ENCODE assay signal across 27 cellular contexts in the genomic region with DNA sequence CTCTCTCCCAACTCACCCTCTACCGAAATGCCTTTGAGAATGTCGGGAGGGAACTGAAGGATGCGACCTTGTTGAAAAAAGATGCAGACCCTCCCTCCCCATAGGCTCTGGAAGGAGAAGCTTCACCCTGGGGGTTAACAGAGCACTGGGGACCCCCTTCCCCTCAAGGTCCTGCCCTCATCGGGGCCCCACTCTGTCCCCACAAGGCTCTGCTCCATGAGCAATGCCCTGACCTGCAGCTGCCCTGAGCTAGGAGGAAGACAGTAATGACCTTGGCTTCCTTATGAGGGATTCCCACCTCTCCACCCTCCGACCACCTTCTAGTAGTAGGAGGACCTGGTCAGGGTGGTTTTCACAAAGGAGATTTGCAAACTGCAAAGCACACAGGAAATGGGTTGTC. TPM values are rescaled to one million over a fixed set of nuclear protein-coding genes. Genes with fewer than 3 reads are reported as not detected.
DNase-seq lines count a peak whose midpoint lies in the region; ATAC-seq and TF ChIP-seq lines count a peak whose summit lies in the region.
"Had no signal": no experiment of that assay in that cellular context is flagged by ENCODE, and none has a peak within 500 bp of the region (broad histone marks: within the 10 kb centered on the region; RNA-seq: fewer than 3 reads in every experiment).

No MANE protein-coding gene starts in this region.

- 95 to 96% methylated on average over 3 to 5 of the region's 5 CpGs for WGBS in endodermal cell (ENCODE audit: insufficient coverage in 1 of 2, insufficient read length in 1 of 2), 2 experiments
- WGBS in spleen, 5 donors = 66 to 88% (median 79%) methylated on average over 5 of the region's 5 CpGs

- H3K9me3 Mint-ChIP-seq in WTC11 (no peaks in the 10 kb centered on the region), endodermal cell (no peaks in the 10 kb centered on the region), natural killer cell (no peaks in the 10 kb centered on the region)
- H3K9me3 Mint-ChIP-seq: CD8-positive, alpha-beta T cell had no signal

- TF ChIP-seq CTCF in WTC11 (IDR thresholded peaks at IDR 0.05) (no peak), endodermal cell (conservative IDR thresholded peaks at IDR 0.05) (no peak), natural killer cell (IDR thresholded peaks at IDR 0.05) (no peak), spleen (IDR thresholded peaks at IDR 0.05 in 8 of 11, conservative IDR thresholded peaks at IDR 0.05 in 3 of 11) (no peak)

- H3K4me3 Mint-ChIP-seq in WTC11 = no peak overlapping the region
- H3K4me3 Mint-ChIP-seq in endodermal cell = no peak overlapping the region
- H3K4me3 Mint-ChIP-seq in natural killer cell = peak overlapping the region; percentile 87
- H3K4me3 Mint-ChIP-seq: B cell; CD8-positive, alpha-beta T cell had no signal

- H3K36me3 Mint-ChIP-seq in WTC11 (no peaks in the 10 kb centered on the region), endodermal cell (ENCODE audit: low read depth) (no peaks in the 10 kb centered on the region), natural killer cell (no peaks in the 10 kb centered on the region)
- H3K36me3 Mint-ChIP-seq: CD8-positive, alpha-beta T cell had no signal

- no peaks in the 10 kb centered on the region for H3K9me3 ChIP-seq in endodermal cell (ENCODE audit: control insufficient read depth, low read length)
- H3K9me3 ChIP-seq in spleen = no peaks in the 10 kb centered on the region

- H3K27me3 ChIP-seq in endodermal cell (ENCODE audit: control insufficient read depth, insufficient read depth, low read length, poor library complexity, severe bottlenecking) (no peaks in the 10 kb centered on the region), spleen (replicated peaks in 1 of 7) (peaks cover 0 to 11% (median 0%) of the 10 kb centered on the region in 7 donors)

- H3K4me1 Mint-ChIP-seq in WTC11 (peaks cover 7% of the 10 kb centered on the region), endodermal cell (no peaks in the 10 kb centered on the region), natural killer cell (peaks cover 46% of the 10 kb centered on the region in 2 donors)
- H3K4me1 Mint-ChIP-seq: B cell had no signal

- H3K27ac Mint-ChIP-seq in WTC11 (no peak overlapping the region), endodermal cell (peak overlapping the region; percentile 58), natural killer cell (peak overlapping the region; percentile 53 to 66)
- H3K27ac Mint-ChIP-seq: B cell; CD8-positive, alpha-beta T cell had no signal

- POLR2A ChIA-PET in WTC11 (lab: Charles Lee) = no interaction called here

- H3K27me3 Mint-ChIP-seq in WTC11 (ENCODE audit: low read depth) = no peaks in the 10 kb centered on the region
- H3K27me3 Mint-ChIP-seq in endodermal cell (ENCODE audit: insufficient read depth) = no peaks in the 10 kb centered on the region
- peaks cover 0 to 10% of the 10 kb centered on the region in 2 donors for H3K27me3 Mint-ChIP-seq in natural killer cell (ENCODE audit: low read depth in 2 of 2)

- no peak overlapping the region for H3K27ac ChIP-seq in endodermal cell (ENCODE audit: low read depth, low read length)
- H3K27ac ChIP-seq in spleen = no peak overlapping the region
- H3K27ac ChIP-seq: C4-2B, PC-9 had no signal

- no peak overlapping the region for H3K4me3 ChIP-seq in endodermal cell (ENCODE audit: low read length)
- H3K4me3 ChIP-seq in spleen = no peak overlapping the region
- H3K4me3 ChIP-seq: GM12878, PC-9 had no signal

- no peaks in the 10 kb centered on the region for H3K36me3 ChIP-seq in endodermal cell (ENCODE audit: control insufficient read depth, insufficient read depth, low read length)
- no peaks in the 10 kb centered on the region for H3K36me3 ChIP-seq in spleen

- intact Hi-C loops in natural killer cell (cut with micrococcal nuclease) = no loop called here
- intact Hi-C loops in spleen (cut with DNase I; ENCODE audit: low total_unique reads) = no loop called here

- H3K4me1 ChIP-seq in endodermal cell (ENCODE audit: control insufficient read depth, insufficient read depth, low read length) (no peaks in the 10 kb centered on the region), spleen (peaks cover 0 to 13% (median 0%) of the 10 kb centered on the region in 6 donors)

- no peak for TF ChIP-seq POLR2A in spleen (IDR thresholded peaks at IDR 0.05)

- peak; percentile 6 for DNase-seq in WTC11 (ENCODE audit: low spot score)
- DNase-seq in endodermal cell = peak; percentile 36
- DNase-seq in natural killer cell = no peak
- peak; percentile 8 for DNase-seq in spleen
- DNase-seq in activated CD4-positive, alpha-beta T cell treated with anti-CD3 and anti-CD28 coated beads, Interleukin-2, amount 50 U/mL, for 4 hours = no peak
- no peak for DNase-seq in KG1 (lab: John Stamatoyannopoulos, UW)
- DNase-seq in NCI-H1436 treated with DMSO at 0.1 percent for 48 hours (lab: John Stamatoyannopoulos, UW) = no peak
- DNase-seq: CD8-positive, alpha-beta T cell; DMS 273 treated with DMSO at 0.1 percent for 48 hours; DMS79; EL; GDM1; Kasumi-1; MV-4-11; NCI-H1105; NCI-H146; NCI-H1930; NCI-H446; NCI-H524 treated with DMSO at 0.1 percent for 48 hours; NCI-H82; PC-9; SHP77 treated with DMSO at 0.1 percent for 48 hours had no signal

- CTCF ChIA-PET in WTC11 (lab: Charles Lee) = no interaction called here

- ATAC-seq in WTC11 (no peak), natural killer cell (peak in 2 of 3 donors; percentile 18 to 42), GM21526 (IDR thresholded peaks at IDR 0.05; ENCODE audit: low FRiP score, unreplicated experiment) (no peak)
- ATAC-seq: CD8-positive, alpha-beta T cell; GM12878; HepG2 had no signal

- no peak overlapping the region for H3K9ac ChIP-seq in endodermal cell (ENCODE audit: extremely low read depth, low read length, poor library complexity, severe bottlenecking)

TF ChIP-seq in WTC11, 78 proteins besides CTCF, POLR2A, EP300 and RAD21 (continues in another document):
- TF ChIP-seq ZNF671 (CRISPR knock-in tag; IDR thresholded peaks at IDR 0.05) = no peak
- TF ChIP-seq, protein P1, sequence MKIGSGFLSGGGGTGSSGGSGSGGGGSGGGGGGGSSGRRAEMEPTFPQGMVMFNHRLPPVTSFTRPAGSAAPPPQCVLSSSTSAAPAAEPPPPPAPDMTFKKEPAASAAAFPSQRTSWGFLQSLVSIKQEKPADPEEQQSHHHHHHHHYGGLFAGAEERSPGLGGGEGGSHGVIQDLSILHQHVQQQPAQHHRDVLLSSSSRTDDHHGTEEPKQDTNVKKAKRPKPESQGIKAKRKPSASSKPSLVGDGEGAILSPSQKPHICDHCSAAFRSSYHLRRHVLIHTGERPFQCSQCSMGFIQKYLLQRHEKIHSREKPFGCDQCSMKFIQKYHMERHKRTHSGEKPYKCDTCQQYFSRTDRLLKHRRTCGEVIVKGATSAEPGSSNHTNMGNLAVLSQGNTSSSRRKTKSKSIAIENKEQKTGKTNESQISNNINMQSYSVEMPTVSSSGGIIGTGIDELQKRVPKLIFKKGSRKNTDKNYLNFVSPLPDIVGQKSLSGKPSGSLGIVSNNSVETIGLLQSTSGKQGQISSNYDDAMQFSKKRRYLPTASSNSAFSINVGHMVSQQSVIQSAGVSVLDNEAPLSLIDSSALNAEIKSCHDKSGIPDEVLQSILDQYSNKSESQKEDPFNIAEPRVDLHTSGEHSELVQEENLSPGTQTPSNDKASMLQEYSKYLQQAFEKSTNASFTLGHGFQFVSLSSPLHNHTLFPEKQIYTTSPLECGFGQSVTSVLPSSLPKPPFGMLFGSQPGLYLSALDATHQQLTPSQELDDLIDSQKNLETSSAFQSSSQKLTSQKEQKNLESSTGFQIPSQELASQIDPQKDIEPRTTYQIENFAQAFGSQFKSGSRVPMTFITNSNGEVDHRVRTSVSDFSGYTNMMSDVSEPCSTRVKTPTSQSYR (CRISPR knock-in tag; IDR thresholded peaks at IDR 0.05) = no peak
- no peak for TF ChIP-seq ZNF396 (CRISPR knock-in tag; IDR thresholded peaks at IDR 0.05; ENCODE audit: borderline replicate concordance)
- TF ChIP-seq NFATC4 (CRISPR knock-in tag; IDR thresholded peaks at IDR 0.05) = no peak
- no peak for TF ChIP-seq HMGA2 (CRISPR knock-in tag; IDR thresholded peaks at IDR 0.05)
- no peak for TF ChIP-seq FOXJ3 (CRISPR knock-in tag; IDR thresholded peaks at IDR 0.05; ENCODE audit: borderline replicate concordance)
- no peak for TF ChIP-seq MYBL2 (CRISPR knock-in tag; IDR thresholded peaks at IDR 0.05)
- TF ChIP-seq, protein P2, sequence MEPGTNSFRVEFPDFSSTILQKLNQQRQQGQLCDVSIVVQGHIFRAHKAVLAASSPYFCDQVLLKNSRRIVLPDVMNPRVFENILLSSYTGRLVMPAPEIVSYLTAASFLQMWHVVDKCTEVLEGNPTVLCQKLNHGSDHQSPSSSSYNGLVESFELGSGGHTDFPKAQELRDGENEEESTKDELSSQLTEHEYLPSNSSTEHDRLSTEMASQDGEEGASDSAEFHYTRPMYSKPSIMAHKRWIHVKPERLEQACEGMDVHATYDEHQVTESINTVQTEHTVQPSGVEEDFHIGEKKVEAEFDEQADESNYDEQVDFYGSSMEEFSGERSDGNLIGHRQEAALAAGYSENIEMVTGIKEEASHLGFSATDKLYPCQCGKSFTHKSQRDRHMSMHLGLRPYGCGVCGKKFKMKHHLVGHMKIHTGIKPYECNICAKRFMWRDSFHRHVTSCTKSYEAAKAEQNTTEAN (CRISPR knock-in tag; IDR thresholded peaks at IDR 0.05) = no peak
- TF ChIP-seq ZNF219 (CRISPR knock-in tag; IDR thresholded peaks at IDR 0.05; ENCODE audit: borderline replicate concordance) = no peak
- TF ChIP-seq, protein P3, sequence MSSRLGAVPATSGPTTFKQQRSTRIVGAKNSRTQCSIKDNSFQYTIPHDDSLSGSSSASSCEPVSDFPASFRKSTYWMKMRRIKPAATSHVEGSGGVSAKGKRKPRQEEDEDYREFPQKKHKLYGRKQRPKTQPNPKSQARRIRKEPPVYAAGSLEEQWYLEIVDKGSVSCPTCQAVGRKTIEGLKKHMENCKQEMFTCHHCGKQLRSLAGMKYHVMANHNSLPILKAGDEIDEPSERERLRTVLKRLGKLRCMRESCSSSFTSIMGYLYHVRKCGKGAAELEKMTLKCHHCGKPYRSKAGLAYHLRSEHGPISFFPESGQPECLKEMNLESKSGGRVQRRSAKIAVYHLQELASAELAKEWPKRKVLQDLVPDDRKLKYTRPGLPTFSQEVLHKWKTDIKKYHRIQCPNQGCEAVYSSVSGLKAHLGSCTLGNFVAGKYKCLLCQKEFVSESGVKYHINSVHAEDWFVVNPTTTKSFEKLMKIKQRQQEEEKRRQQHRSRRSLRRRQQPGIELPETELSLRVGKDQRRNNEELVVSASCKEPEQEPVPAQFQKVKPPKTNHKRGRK (CRISPR knock-in tag; IDR thresholded peaks at IDR 0.05; ENCODE audit: borderline replicate concordance) = no peak

RNA-seq across cellular contexts. Expression of a gene that starts 44.4 kb away (rescaled TPM):
- total RNA-seq in WTC11 (2021) = 10.5 to 12.4 TPM (median 11.8 TPM) in 3 replicates
- 1 to 10 TPM; 6.8 to 8.1 TPM for total RNA-seq in endodermal cell
- 17.6 TPM for polyA plus RNA-seq in endodermal cell (2013, experiment 1 of 2)
- 14.0 TPM for polyA plus RNA-seq in endodermal cell (2013, experiment 2 of 2)
- 10 to 100 TPM; 31.1 to 45.2 (median 39.8) TPM for total RNA-seq in natural killer cell
- 10 to 100 TPM; 42.3 to 80.6 (median 57.5) TPM for total RNA-seq in spleen
- 10 to 100 TPM; 41.9 to 58.5 (median 57.9) TPM for polyA plus RNA-seq in spleen

Comparison
In these comparisons a context has a peak if more than half of its experiments do, and no peak if none do; other contexts are left out.
1. ATAC-seq: peak in natural killer cell (2 of 3); none in WTC11 (single experiment) and GM21526 (single experiment).
2. DNase-seq: peak in WTC11 (single experiment), endodermal cell (single experiment) and spleen (single experiment); none in natural killer cell (single experiment), activated CD4-positive, alpha-beta T cell treated with anti-CD3 and anti-CD28 coated beads, Interleukin-2, amount 50 U/mL, for 4 hours (0 of 2), KG1 (single experiment) and NCI-H1436 treated with DMSO at 0.1 percent for 48 hours (single experiment).